ENCODE assay signal across 16 cellular contexts in the genomic region with DNA sequence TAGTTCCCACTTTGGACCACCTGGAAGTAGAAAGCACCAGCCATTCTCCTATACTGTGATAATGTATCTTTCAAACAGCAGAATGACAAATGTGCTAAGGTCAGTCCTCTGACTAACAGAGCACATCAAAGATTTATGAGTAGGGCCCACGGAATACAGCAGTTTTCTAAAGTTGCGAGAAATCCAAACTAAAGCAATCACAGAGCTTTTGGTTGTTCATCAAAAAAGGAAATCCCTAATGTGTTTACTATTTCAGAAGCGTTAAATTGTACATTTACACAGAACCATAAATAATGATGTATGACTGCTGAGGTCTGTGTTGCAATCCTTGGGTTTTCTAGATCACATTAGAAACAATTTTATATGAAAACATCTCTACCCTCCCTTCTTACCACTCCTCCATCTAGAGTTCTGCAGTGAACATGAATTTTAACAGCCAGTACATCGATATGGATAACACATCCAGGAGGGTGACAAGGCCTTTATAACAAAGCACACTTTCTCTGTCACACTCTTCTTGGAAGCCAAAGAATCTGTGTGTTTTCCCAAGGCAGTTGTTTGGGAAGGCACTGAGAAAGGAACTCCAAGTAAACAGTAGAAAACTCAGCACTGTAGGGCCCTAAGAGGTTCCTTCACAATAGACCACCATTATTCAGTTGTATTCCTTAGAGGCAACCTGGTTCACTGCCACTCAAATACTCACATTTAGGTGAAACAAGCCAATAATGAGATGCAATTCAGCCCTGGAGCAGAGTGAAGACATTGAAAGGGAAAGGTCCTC. TPM values are rescaled to one million over a fixed set of nuclear protein-coding genes. Genes with fewer than 3 reads are reported as not detected.
DNase-seq lines count a peak whose midpoint lies in the region; ATAC-seq, FAIRE-seq and TF ChIP-seq lines count a peak whose summit lies in the region.
"Had no signal": no experiment of that assay in that cellular context is flagged by ENCODE, and none has a peak within 500 bp of the region (broad histone marks: within the 10 kb centered on the region; RNA-seq: fewer than 3 reads in every experiment).

No MANE protein-coding gene starts in this region.

- peaks cover 6% of the 10 kb centered on the region for H3F3A ChIP-seq in SK-N-SH (replicated peaks; ENCODE audit: insufficient read depth)

- POLR2A ChIA-PET in SK-N-SH (lab: Yijun Ruan, JAX), result no interaction called here

- 50% methylated on average over 4 of the region's 4 CpGs for WGBS in SK-N-SH (ENCODE audit: low lambda C conversion rate)

- peak overlapping the region; percentile 78 for H3K4me2 ChIP-seq in SK-N-SH

- H3K9me3 ChIP-seq in SK-N-SH (no peaks in the 10 kb centered on the region), kidney (ENCODE audit: control insufficient read depth in 1 of 2, low read length in 2 of 2) (no peaks in the 10 kb centered on the region)

- peaks cover 15% of the 10 kb centered on the region for H3K27me3 Mint-ChIP-seq in type B pancreatic cell

- no peaks in the 10 kb centered on the region for H3K27me3 ChIP-seq in SK-N-SH (ENCODE audit: insufficient read depth)

- peaks cover 47% of the 10 kb centered on the region for H3K4me1 Mint-ChIP-seq in type B pancreatic cell (ENCODE audit: unreplicated experiment)
- H3K4me1 Mint-ChIP-seq: activated CD4-positive, alpha-beta T cell treated with anti-CD3 and anti-CD28 coated beads for 36 hours; stimulated activated naive B cell treated with anti-CD40 and anti-IgM and Interleukin-4, amounts not matched to agents 10 μg/mL and 1 μg/mL and 100 μg/mL, for 72 hours had no signal

- TF ChIP-seq RAD21 in SK-N-SH (IDR thresholded peaks at IDR 0.05; ENCODE audit: low read length), result no peak

- FAIRE-seq in kidney (lab: Jason Lieb, UNC), result peak; percentile 51
- FAIRE-seq: GM18507, K562 had no signal

- H3K4me3 Mint-ChIP-seq in type B pancreatic cell, result peak overlapping the region; percentile 8
- H3K4me3 Mint-ChIP-seq: activated CD4-positive, alpha-beta T cell treated with anti-CD3 and anti-CD28 coated beads for 36 hours; activated T-cell treated with anti-CD3 and anti-CD28 coated beads, Interleukin-2, amount 50 U/mL, for 4 hours; stimulated activated naive B cell treated with anti-CD40 and anti-IgM and Interleukin-4, amounts not matched to agents 10 μg/mL and 1 μg/mL and 100 μg/mL, for 72 hours; T-helper 2 cell treated with Interferon-gamma antibody and Interleukin-4, amounts not matched to agents 5 μg/mL and 100 μg/mL, for 36 hours had no signal

- H3K9me2 ChIP-seq in SK-N-SH, result no peaks in the 10 kb centered on the region

- TF ChIP-seq CTCF in SK-N-SH (IDR thresholded peaks at IDR 0.05) (no peak), kidney (IDR thresholded peaks at IDR 0.05; ENCODE audit: borderline replicate concordance, extremely low read depth, insufficient read depth) (no peak), type B pancreatic cell (conservative IDR thresholded peaks at IDR 0.05) (no peak)

- DNase-seq in SK-N-SH (no peak), amniotic epithelial cell (ENCODE audit: low read depth) (peak; percentile 82), kidney (no peak), type B pancreatic cell (ENCODE audit: extremely low spot score, unreplicated experiment) (no peak)
- DNase-seq: activated CD4-positive, alpha-beta T cell treated with anti-CD3 and anti-CD28 coated beads for 36 hours; activated T-cell treated with anti-CD3 and anti-CD28 coated beads, Interleukin-2, amount 50 U/mL, for 4 hours; NCI-H1694 treated with DMSO at 0.1 percent for 48 hours; stimulated activated naive B cell treated with anti-CD40 and anti-IgM and Interleukin-4, amounts not matched to agents 10 μg/mL and 1 μg/mL and 100 μg/mL, for 72 hours had no signal

- H3K79me2 ChIP-seq in SK-N-SH (ENCODE audit: insufficient read depth), result peaks cover 100% of the 10 kb centered on the region

- H3K27ac ChIP-seq in SK-N-SH (ENCODE audit: low read depth in 2 of 2, low read length in 1 of 2) (peak overlapping the region in 1 of 2 experiments; percentile 31; a peak in 1 of 4 replicates), kidney (ENCODE audit: low read depth in 2 of 2, low read length in 2 of 2) (no peak overlapping the region)

- peaks cover 67% of the 10 kb centered on the region for H4K20me1 ChIP-seq in SK-N-SH (ENCODE audit: insufficient read depth)

- intact Hi-C loops in kidney (cut with DNase I), result no loop called here

- H3K36me3 ChIP-seq in SK-N-SH (replicated peaks in 1 of 2; ENCODE audit: control insufficient read depth in 1 of 2, insufficient read depth in 2 of 2, low read length in 1 of 2), result peaks cover 0 to 5% of the 10 kb centered on the region in 2 experiments
- no peaks in the 10 kb centered on the region for H3K36me3 ChIP-seq in kidney (ENCODE audit: control insufficient read depth in 1 of 2, insufficient read depth in 2 of 2, low read length in 2 of 2)

- ATAC-seq in SK-N-SH treated with all-trans-retinoic acid at 6 μM for 48 hours (no peak), GM21529 (IDR thresholded peaks at IDR 0.05; ENCODE audit: unreplicated experiment) (no peak), HG03521 (IDR thresholded peaks at IDR 0.05; ENCODE audit: unreplicated experiment) (no peak), GM19351 (IDR thresholded peaks at IDR 0.05; ENCODE audit: unreplicated experiment) (no peak)
- ATAC-seq: activated CD4-positive, alpha-beta T cell treated with anti-CD3 and anti-CD28 coated beads for 36 hours; activated T-cell treated with anti-CD3 and anti-CD28 coated beads, Interleukin-2, amount 50 U/mL, for 4 hours; K562; stimulated activated naive B cell treated with anti-CD40 and anti-IgM and Interleukin-4, amounts not matched to agents 10 μg/mL and 1 μg/mL and 100 μg/mL, for 72 hours had no signal

- no peaks in the 10 kb centered on the region for H3K9me3 Mint-ChIP-seq in type B pancreatic cell
- H3K9me3 Mint-ChIP-seq: activated T-cell treated with anti-CD3 and anti-CD28 coated beads, Interleukin-2, amount 50 U/mL, for 4 hours; stimulated activated naive B cell treated with anti-CD40 and anti-IgM and Interleukin-4, amounts not matched to agents 10 μg/mL and 1 μg/mL and 100 μg/mL, for 72 hours; T-helper 2 cell treated with Interferon-gamma antibody and Interleukin-4, amounts not matched to agents 5 μg/mL and 100 μg/mL, for 36 hours had no signal

- H3K9ac ChIP-seq in SK-N-SH (no peak overlapping the region), kidney (ENCODE audit: low read length in 2 of 2) (peak overlapping the region in 1 of 2 donors; percentile 24)

- no peak overlapping the region for H2AFZ ChIP-seq in SK-N-SH (ENCODE audit: low read depth)

- H3K4me1 ChIP-seq in SK-N-SH (ENCODE audit: control insufficient read depth in 1 of 2, insufficient read depth in 2 of 2, low read depth in 1 of 2, low read length in 1 of 2), result peaks cover 4 to 40% of the 10 kb centered on the region in 2 experiments
- H3K4me1 ChIP-seq in kidney (ENCODE audit: control insufficient read depth in 1 of 2, insufficient read depth in 1 of 2, low read depth in 1 of 2, low read length in 2 of 2), result peaks cover 5 to 12% of the 10 kb centered on the region in 2 donors

- no peak for TF ChIP-seq EP300 in SK-N-SH (IDR thresholded peaks at IDR 0.05; ENCODE audit: borderline replicate concordance in 1 of 2, low read depth in 1 of 2, low read length in 1 of 2)

- H3K36me3 Mint-ChIP-seq in type B pancreatic cell, result peaks cover 4% of the 10 kb centered on the region
- H3K36me3 Mint-ChIP-seq: stimulated activated naive B cell treated with anti-CD40 and anti-IgM and Interleukin-4, amounts not matched to agents 10 μg/mL and 1 μg/mL and 100 μg/mL, for 72 hours had no signal

- CTCF ChIA-PET in SK-N-SH (lab: Yijun Ruan, JAX), result no interaction called here

- H3K27ac Mint-ChIP-seq in type B pancreatic cell, result peak overlapping the region; percentile 50
- H3K27ac Mint-ChIP-seq: activated CD4-positive, alpha-beta T cell treated with anti-CD3 and anti-CD28 coated beads for 36 hours; stimulated activated naive B cell treated with anti-CD40 and anti-IgM and Interleukin-4, amounts not matched to agents 10 μg/mL and 1 μg/mL and 100 μg/mL, for 72 hours; T-helper 2 cell treated with Interferon-gamma antibody and Interleukin-4, amounts not matched to agents 5 μg/mL and 100 μg/mL, for 36 hours had no signal

- H3K4me3 ChIP-seq in SK-N-SH (ENCODE audit: low read depth in 2 of 2, low read length in 1 of 2) (no peak overlapping the region), kidney (ENCODE audit: low read length in 2 of 2) (no peak overlapping the region)
- H3K4me3 ChIP-seq: K562, skin epidermis had no signal

TF ChIP-seq in SK-N-SH, 30 proteins besides CTCF, POLR2A, EP300 and RAD21:
- TF ChIP-seq, protein P1, sequence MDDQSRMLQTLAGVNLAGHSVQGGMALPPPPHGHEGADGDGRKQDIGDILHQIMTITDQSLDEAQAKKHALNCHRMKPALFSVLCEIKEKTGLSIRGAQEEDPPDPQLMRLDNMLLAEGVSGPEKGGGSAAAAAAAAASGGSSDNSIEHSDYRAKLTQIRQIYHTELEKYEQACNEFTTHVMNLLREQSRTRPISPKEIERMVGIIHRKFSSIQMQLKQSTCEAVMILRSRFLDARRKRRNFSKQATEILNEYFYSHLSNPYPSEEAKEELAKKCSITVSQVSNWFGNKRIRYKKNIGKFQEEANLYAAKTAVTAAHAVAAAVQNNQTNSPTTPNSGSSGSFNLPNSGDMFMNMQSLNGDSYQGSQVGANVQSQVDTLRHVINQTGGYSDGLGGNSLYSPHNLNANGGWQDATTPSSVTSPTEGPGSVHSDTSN (IDR thresholded peaks at IDR 0.05), result peak; percentile 66
- TF ChIP-seq FOXJ3 (CRISPR knock-in tag; IDR thresholded peaks at IDR 0.05) (no peak), JUND (IDR thresholded peaks at IDR 0.05) (0 out of 2 replicates have a peak, but pooled peaks have one; percentile 12)

TF ChIP-seq in SK-N-SH treated with all-trans-retinoic acid at 6 μM for 48 hours, 23 proteins besides CTCF, POLR2A, EP300 and RAD21 (continues in another document):
- no peak for TF ChIP-seq POU6F1 (CRISPR knock-in tag; IDR thresholded peaks at IDR 0.05; ENCODE audit: borderline replicate concordance, low read depth)
- TF ChIP-seq SNAI2 (CRISPR knock-in tag; IDR thresholded peaks at IDR 0.05), result no peak

RNA-seq across cellular contexts. Expression of gene KITLG, which starts 7.3 kb away (rescaled TPM):
- polyA plus RNA-seq in SK-N-SH (2012; rRNA removed) (8.9 and 13.3 TPM in 2 replicates), kidney (ENCODE audit: insufficient read depth, low read depth, low replicate concordance) (17.6 TPM)
- 17.4 and 20.7 TPM in 2 replicates for polyA plus RNA-seq in SK-N-SH (2012; cell fraction: cytosol; rRNA removed)
- 5.2 and 11.6 TPM in 2 replicates for polyA plus RNA-seq in SK-N-SH (2012; cell fraction: nucleus; rRNA removed)
- total RNA-seq in kidney (125 TPM), type B pancreatic cell (ENCODE audit: low replicate concordance) (28.1 and 35.6 TPM in 2 replicates)
